Comparison of ENCODE assay signal across 18 cellular contexts in genomic region chr9:14870086-14870485, GRCh38. TPM values are rescaled to one million over a fixed set of nuclear protein-coding genes. Genes with fewer than 3 reads are reported as not detected.
"Had no signal": no experiment of that assay in that cellular context is flagged by ENCODE, and none has a peak within 500 bp of the region (broad histone marks: within the 10 kb centered on the region; RNA-seq: fewer than 3 reads in every experiment).

No MANE protein-coding gene starts in this region.

- H3K27me3 Mint-ChIP-seq: progenitor cell of endocrine pancreas; stimulated activated naive CD8-positive, alpha-beta T cell treated with anti-CD3 and anti-CD28 coated beads, Interleukin-15, Interleukin-2, amounts not matched to agents 100 ng/mL and 50 ng/mL, for 24 hours had no signal

- H3K27me3 ChIP-seq: hepatocyte, neural progenitor cell, pancreas, tibial artery, upper lobe of left lung had no signal

- H3K4me3 Mint-ChIP-seq: naive thymus-derived CD4-positive, alpha-beta T cell; stimulated activated memory B cell treated with anti-CD40 and anti-IgM and Interleukin-4, amounts not matched to agents 10 μg/mL and 1 μg/mL and 100 μg/mL, for 72 hours; stimulated activated naive CD8-positive, alpha-beta T cell treated with anti-CD3 and anti-CD28 coated beads, Interleukin-15, Interleukin-2, amounts not matched to agents 100 ng/mL and 50 ng/mL, for 24 hours had no signal

- H3K4me1 ChIP-seq: upper lobe of left lung had no signal

- H3K36me3 ChIP-seq: neural progenitor cell, pancreas, tibial artery, upper lobe of left lung had no signal

- H3K4me3 ChIP-seq: coronary artery, hepatocyte, neural progenitor cell, pancreas, tibial artery, upper lobe of left lung had no signal

- H3K36me3 Mint-ChIP-seq: naive thymus-derived CD4-positive, alpha-beta T cell; stimulated activated memory B cell treated with anti-CD40 and anti-IgM and Interleukin-4, amounts not matched to agents 10 μg/mL and 1 μg/mL and 100 μg/mL, for 72 hours had no signal

- H3K27ac Mint-ChIP-seq: naive thymus-derived CD4-positive, alpha-beta T cell; stimulated activated memory B cell treated with anti-CD40 and anti-IgM and Interleukin-4, amounts not matched to agents 10 μg/mL and 1 μg/mL and 100 μg/mL, for 72 hours; stimulated activated naive CD8-positive, alpha-beta T cell treated with anti-CD3 and anti-CD28 coated beads, Interleukin-15, Interleukin-2, amounts not matched to agents 100 ng/mL and 50 ng/mL, for 24 hours had no signal

- H3K4me1 Mint-ChIP-seq: naive thymus-derived CD4-positive, alpha-beta T cell; stimulated activated memory B cell treated with anti-CD40 and anti-IgM and Interleukin-4, amounts not matched to agents 10 μg/mL and 1 μg/mL and 100 μg/mL, for 72 hours had no signal

- H3K9me3 ChIP-seq: pancreas, upper lobe of left lung had no signal

- H3K27ac ChIP-seq: coronary artery, hepatocyte, neural progenitor cell, pancreas, tibial artery, upper lobe of left lung had no signal

- H3K9me3 Mint-ChIP-seq: stimulated activated memory B cell treated with anti-CD40 and anti-IgM and Interleukin-4, amounts not matched to agents 10 μg/mL and 1 μg/mL and 100 μg/mL, for 72 hours; stimulated activated naive CD8-positive, alpha-beta T cell treated with anti-CD3 and anti-CD28 coated beads, Interleukin-15, Interleukin-2, amounts not matched to agents 100 ng/mL and 50 ng/mL, for 24 hours had no signal

- DNase-seq: effector CD4-positive, alpha-beta T cell; head of caudate nucleus; kidney; left cardiac atrium; naive thymus-derived CD4-positive, alpha-beta T cell; occipital lobe; pancreas; right cardiac atrium; stimulated activated CD4-positive, alpha-beta T cell treated with anti-CD3 and anti-CD28 coated beads, Interleukin-4, amount 100 ng/mL, for 24 hours; tibial artery; upper lobe of left lung had no signal

RNA-seq across cellular contexts. Expression of gene FREM1, which starts 40.1 kb away (rescaled TPM):
- total RNA-seq: lung microvascular endothelial cell had no signal
